In genomic region chr11:35185696-35186095, GRCh38 we compare ENCODE assay signal across 16 cellular contexts. TPM values are rescaled to one million over a fixed set of nuclear protein-coding genes. Genes with fewer than 3 reads are reported as not detected.
DNase-seq lines count a peak whose midpoint lies in the region; ATAC-seq and TF ChIP-seq lines count a peak whose summit lies in the region.
"Had no signal": no experiment of that assay in that cellular context is flagged by ENCODE, and none has a peak within 500 bp of the region (broad histone marks: within the 10 kb centered on the region; RNA-seq: fewer than 3 reads in every experiment).

No MANE protein-coding gene starts in this region.

- DNase-seq in activated CD4-positive, alpha-beta T cell treated with anti-CD3 and anti-CD28 coated beads for 36 hours = no peak
- DNase-seq in activated CD4-positive, alpha-beta T cell treated with anti-CD3 and anti-CD28 coated beads for 4 hours = no peak
- no peak for DNase-seq in PC-9
- no peak for DNase-seq in effector memory CD8-positive, alpha-beta T cell
- no peak for DNase-seq in osteoblast (ENCODE audit: insufficient read length, low spot score, missing footprints)
- DNase-seq in COLO668 (lab: John Stamatoyannopoulos, UW; ENCODE audit: unreplicated experiment) = no peak
- no peak for DNase-seq in ascending aorta (ENCODE audit: low spot score in 2 of 2)
- DNase-seq: activated T-cell treated with anti-CD3 and anti-CD28 coated beads, Interleukin-2, amount 50 U/mL, for 48 hours; DMS 273 treated with DMSO at 0.1 percent for 48 hours; heart left ventricle; left cardiac atrium had no signal

- ATAC-seq in activated CD4-positive, alpha-beta T cell treated with anti-CD3 and anti-CD28 coated beads for 36 hours = no peak
- no peak for ATAC-seq in effector memory CD8-positive, alpha-beta T cell (replicated peaks)
- no peak for ATAC-seq in GM18502 (IDR thresholded peaks at IDR 0.05; ENCODE audit: poor library complexity, unreplicated experiment)
- ATAC-seq: A549, heart left ventricle had no signal

- no peak overlapping the region for H3K4me3 ChIP-seq in PC-9
- H3K4me3 ChIP-seq in osteoblast (ENCODE audit: insufficient read depth, low read length) = no peak overlapping the region
- H3K4me3 ChIP-seq in ascending aorta = no peak overlapping the region
- H3K4me3 ChIP-seq: A549, breast epithelium, heart left ventricle, SJSA1, skin epidermis had no signal

- H2AFZ ChIP-seq in PC-9 (no peak overlapping the region), osteoblast (ENCODE audit: low read length) (no peak overlapping the region)

- peaks cover 72% of the 10 kb centered on the region for H3K4me1 Mint-ChIP-seq in activated CD4-positive, alpha-beta T cell treated with anti-CD3 and anti-CD28 coated beads for 36 hours
- H3K4me1 Mint-ChIP-seq in effector memory CD8-positive, alpha-beta T cell (ENCODE audit: low read depth in 2 of 2) = peaks cover 37 to 64% of the 10 kb centered on the region in 2 donors

- TF ChIP-seq CTCF in PC-9 (conservative IDR thresholded peaks at IDR 0.05) (no peak), osteoblast (IDR thresholded peaks at IDR 0.05; ENCODE audit: extremely low read depth, low read depth, low read length) (no peak), ascending aorta (IDR thresholded peaks at IDR 0.05) (no peak)

- intact Hi-C loops in activated CD4-positive, alpha-beta T cell treated with anti-CD3 and anti-CD28 coated beads for 36 hours (cut with DNase I, micrococcal nuclease) = no loop called here
- intact Hi-C loops in PC-9 (cut with micrococcal nuclease; ENCODE audit: unreplicated experiment) (no loop called here), ascending aorta (cut with DNase I) (no loop called here)

- POLR2A ChIA-PET in activated CD4-positive, alpha-beta T cell treated with anti-CD3 and anti-CD28 coated beads for 36 hours (lab: Charles Lee) = interaction anchor here (0.7 kb wide), 1 partner anchor 65 kb away, joined by 4 read pairs; no protein-coding TSS in a partner anchor
- POLR2A ChIA-PET in PC-9 (lab: Charles Lee; ENCODE audit: unreplicated experiment) = no interaction called here

- CTCF ChIA-PET in activated CD4-positive, alpha-beta T cell treated with anti-CD3 and anti-CD28 coated beads for 36 hours (lab: Charles Lee) = interaction anchor here (0.7 to 1.0 kb wide), 2 partner anchors 50 to 169 kb away, joined by 3 read pairs; no protein-coding TSS in a partner anchor
- CTCF ChIA-PET in PC-9 (lab: Charles Lee) = no interaction called here

- H4K20me1 ChIP-seq in PC-9 (ENCODE audit: insufficient read depth) (0 out of 2 replicates have a peak, but pooled peaks cover 5% of the 10 kb centered on the region), osteoblast (ENCODE audit: insufficient read depth, low read length) (peaks cover 4% of the 10 kb centered on the region)

- H3K36me3 Mint-ChIP-seq in activated CD4-positive, alpha-beta T cell treated with anti-CD3 and anti-CD28 coated beads for 36 hours (ENCODE audit: low read depth) = peaks cover 73% of the 10 kb centered on the region
- peaks cover 92% of the 10 kb centered on the region for H3K36me3 Mint-ChIP-seq in effector memory CD8-positive, alpha-beta T cell (ENCODE audit: insufficient read depth)

- no peaks in the 10 kb centered on the region for H3K9me2 ChIP-seq in PC-9 (ENCODE audit: insufficient read depth)

- H3K4me2 ChIP-seq in PC-9 (no peak overlapping the region), osteoblast (ENCODE audit: insufficient read depth, low read length) (no peak overlapping the region)
- H3K4me2 ChIP-seq: A549 had no signal

- BruUV-seq in PC-9 (replicated peaks; lab: Mats Ljungman, UMichigan) = no TSS peak

- H3K9me3 ChIP-seq in PC-9 (ENCODE audit: insufficient read depth, low read depth) = no peaks in the 10 kb centered on the region
- H3K9me3 ChIP-seq in osteoblast (ENCODE audit: low read depth, low read length) = no peaks in the 10 kb centered on the region
- no peaks in the 10 kb centered on the region for H3K9me3 ChIP-seq in ascending aorta
- H3K9me3 ChIP-seq: A549, breast epithelium, heart left ventricle, SJSA1 had no signal

- peaks cover 92% of the 10 kb centered on the region for H3K36me3 ChIP-seq in PC-9 (ENCODE audit: low read depth)
- peaks cover 86% of the 10 kb centered on the region for H3K36me3 ChIP-seq in osteoblast (ENCODE audit: insufficient read depth, low read length)
- peaks cover 36 to 48% of the 10 kb centered on the region in 2 donors for H3K36me3 ChIP-seq in ascending aorta
- H3K36me3 ChIP-seq: breast epithelium had no signal

- peaks cover 92% of the 10 kb centered on the region for H3F3A ChIP-seq in PC-9 (ENCODE audit: insufficient read depth, low read depth)

- H3K27me3 Mint-ChIP-seq in activated CD4-positive, alpha-beta T cell treated with anti-CD3 and anti-CD28 coated beads for 36 hours = no peaks in the 10 kb centered on the region
- H3K27me3 Mint-ChIP-seq in effector memory CD8-positive, alpha-beta T cell = no peaks in the 10 kb centered on the region

- peak overlapping the region; percentile 83 for H3K27ac Mint-ChIP-seq in activated CD4-positive, alpha-beta T cell treated with anti-CD3 and anti-CD28 coated beads for 36 hours
- H3K27ac Mint-ChIP-seq in effector memory CD8-positive, alpha-beta T cell = peak overlapping the region; percentile 87 to 91

- H3K79me2 ChIP-seq in PC-9 (ENCODE audit: low read depth) (peaks cover 95% of the 10 kb centered on the region), osteoblast (ENCODE audit: insufficient read depth, low read length) (peaks cover 83% of the 10 kb centered on the region)

- H3K27ac ChIP-seq in PC-9 (peak overlapping the region; percentile 14; the same call in 1 of the 2 replicates), osteoblast (ENCODE audit: low read depth, low read length) (peak overlapping the region; percentile 45), ascending aorta (peak overlapping the region in 1 of 2 donors; percentile 14)
- H3K27ac ChIP-seq: breast epithelium, heart left ventricle, SJSA1 had no signal

- H3K9me3 Mint-ChIP-seq in activated CD4-positive, alpha-beta T cell treated with anti-CD3 and anti-CD28 coated beads for 36 hours (ENCODE audit: low read depth) = no peaks in the 10 kb centered on the region
- no peaks in the 10 kb centered on the region for H3K9me3 Mint-ChIP-seq in effector memory CD8-positive, alpha-beta T cell

- no peak overlapping the region for H3K4me3 Mint-ChIP-seq in activated CD4-positive, alpha-beta T cell treated with anti-CD3 and anti-CD28 coated beads for 36 hours
- H3K4me3 Mint-ChIP-seq in effector memory CD8-positive, alpha-beta T cell = peak overlapping the region in 1 of 2 donors; percentile 5

- H3K27me3 ChIP-seq in PC-9 (ENCODE audit: insufficient read depth, low read depth) = no peaks in the 10 kb centered on the region
- no peaks in the 10 kb centered on the region for H3K27me3 ChIP-seq in osteoblast (ENCODE audit: insufficient read depth, low read length)
- no peaks in the 10 kb centered on the region for H3K27me3 ChIP-seq in ascending aorta
- H3K27me3 ChIP-seq: breast epithelium, heart left ventricle, SJSA1 had no signal

- H3K4me1 ChIP-seq in PC-9 (replicated peaks; ENCODE audit: insufficient read depth) = peaks cover 18% of the 10 kb centered on the region
- peaks cover 18% of the 10 kb centered on the region for H3K4me1 ChIP-seq in osteoblast (ENCODE audit: insufficient read depth, low read length)
- H3K4me1 ChIP-seq in ascending aorta = peaks cover 0 to 3% of the 10 kb centered on the region in 2 donors
- H3K4me1 ChIP-seq: breast epithelium had no signal

RNA-seq across cellular contexts. Expression of gene CD44, which starts 46.7 kb away (rescaled TPM):
- total RNA-seq in activated CD4-positive, alpha-beta T cell treated with anti-CD3 and anti-CD28 coated beads for 36 hours = 100 to 1,000 TPM; 357 to 435 TPM
- total RNA-seq in PC-9 (2021) = 775 and 872 TPM in 2 replicates
- total RNA-seq in osteoblast = 238 and 268 TPM in 2 replicates
- total RNA-seq in ascending aorta = 188 TPM
